15 cellular contexts compared by ENCODE assay signal in genomic region chr5:123503299-123503698, GRCh38. TPM values are rescaled to one million over a fixed set of nuclear protein-coding genes. Genes with fewer than 3 reads are reported as not detected.
DNase-seq lines count a peak whose midpoint lies in the region; ATAC-seq and TF ChIP-seq lines count a peak whose summit lies in the region.
"Had no signal": no experiment of that assay in that cellular context is flagged by ENCODE, and none has a peak within 500 bp of the region (broad histone marks: within the 10 kb centered on the region; RNA-seq: fewer than 3 reads in every experiment).

No MANE protein-coding gene starts in this region.

- no peak overlapping the region for H3K18ac ChIP-seq in neuronal stem cell (ENCODE audit: low read length)

- H3K4me3 Mint-ChIP-seq in activated T-cell treated with anti-CD3 and anti-CD28 coated beads, Interleukin-2, amount 50 U/mL, for 72 hours = peak overlapping the region in 1 of 2 donors; percentile 4
- H3K4me3 Mint-ChIP-seq in activated T-cell treated with anti-CD3 and anti-CD28 coated beads, Interleukin-2, amount 50 U/mL, for 24 hours = no peak overlapping the region
- H3K4me3 Mint-ChIP-seq: B cell; CD8-positive, alpha-beta T cell; H9 had no signal

- H3F3A ChIP-seq in GM23248 (ENCODE audit: insufficient read depth) = peaks cover 9% of the 10 kb centered on the region; the same call in 1 of the 2 replicates

- H3K9ac ChIP-seq in GM23248 (no peak overlapping the region), colonic mucosa (ENCODE audit: low read depth in 2 of 2, low read length in 2 of 2) (no peak overlapping the region), neuronal stem cell (ENCODE audit: low read depth, low read length, poor library complexity) (no peak overlapping the region)
- H3K9ac ChIP-seq: BLaER1 treated with 17β-estradiol and CSF1 and Interleukin-3, amounts not matched to agents 10 nM and 100 nM had no signal

- no peak for TF ChIP-seq CTCF in colonic mucosa (IDR thresholded peaks at IDR 0.05)

- in situ Hi-C loops in GM23248 (cut with MboI) = no loop called here

- H3K27me3 Mint-ChIP-seq in activated T-cell treated with anti-CD3 and anti-CD28 coated beads, Interleukin-2, amount 50 U/mL, for 72 hours (ENCODE audit: low read depth) = peaks cover 15% of the 10 kb centered on the region
- H3K27me3 Mint-ChIP-seq in activated T-cell treated with anti-CD3 and anti-CD28 coated beads, Interleukin-2, amount 50 U/mL, for 24 hours = peaks cover 12% of the 10 kb centered on the region

- H3K9me2 ChIP-seq in GM23248 (ENCODE audit: insufficient read depth) = 0 out of 2 replicates have a peak, but pooled peaks cover 5% of the 10 kb centered on the region

- no peak overlapping the region for H3K4ac ChIP-seq in neuronal stem cell (ENCODE audit: low read length)

- H3K9me3 ChIP-seq in GM23248 (ENCODE audit: low read depth) = no peaks in the 10 kb centered on the region
- no peaks in the 10 kb centered on the region for H3K9me3 ChIP-seq in colonic mucosa
- no peaks in the 10 kb centered on the region for H3K9me3 ChIP-seq in neuronal stem cell (replicated peaks in 1 of 2; ENCODE audit: control insufficient read depth in 2 of 2, insufficient read depth in 1 of 2, low read depth in 1 of 2, low read length in 2 of 2)
- H3K9me3 ChIP-seq: BLaER1 treated with 17β-estradiol and CSF1 and Interleukin-3, amounts not matched to agents 10 nM and 100 nM had no signal

- H2BK120ac ChIP-seq in neuronal stem cell (ENCODE audit: low read depth, low read length) = no peak overlapping the region

- H3K36me3 ChIP-seq in GM23248 (ENCODE audit: low read depth) = no peaks in the 10 kb centered on the region
- H3K36me3 ChIP-seq in colonic mucosa = no peaks in the 10 kb centered on the region
- no peaks in the 10 kb centered on the region for H3K36me3 ChIP-seq in neuronal stem cell (replicated peaks in 1 of 2; ENCODE audit: control insufficient read depth in 2 of 2, insufficient read depth in 2 of 2, low read length in 2 of 2)
- H3K36me3 ChIP-seq: BLaER1 treated with 17β-estradiol and CSF1 and Interleukin-3, amounts not matched to agents 10 nM and 100 nM had no signal

- no peak overlapping the region for H3K14ac ChIP-seq in neuronal stem cell (ENCODE audit: low read length)

- H3K4me3 ChIP-seq in GM23248 (no peak overlapping the region), colonic mucosa (no peak overlapping the region), neuronal stem cell (ENCODE audit: low read length in 2 of 2) (no peak overlapping the region)
- H3K4me3 ChIP-seq: BLaER1 treated with 17β-estradiol and CSF1 and Interleukin-3, amounts not matched to agents 10 nM and 100 nM had no signal

- H2AFZ ChIP-seq in GM23248 (0 out of 2 replicates have a peak overlapping the region, but pooled peaks have one; percentile 18), neuronal stem cell (ENCODE audit: low read length) (peak overlapping the region; percentile 25)

- H3K23ac ChIP-seq in neuronal stem cell (ENCODE audit: low read depth, low read length, poor library complexity) = no peak overlapping the region

- peaks cover 6% of the 10 kb centered on the region for H3K4me1 Mint-ChIP-seq in activated T-cell treated with anti-CD3 and anti-CD28 coated beads, Interleukin-2, amount 50 U/mL, for 72 hours (ENCODE audit: low read depth)
- peaks cover 3% of the 10 kb centered on the region for H3K4me1 Mint-ChIP-seq in activated T-cell treated with anti-CD3 and anti-CD28 coated beads, Interleukin-2, amount 50 U/mL, for 24 hours (ENCODE audit: low read depth)
- H3K4me1 Mint-ChIP-seq: B cell had no signal

- H3K79me1 ChIP-seq in neuronal stem cell (ENCODE audit: low read depth, low read length) = no peaks in the 10 kb centered on the region

- no peak overlapping the region for H2BK5ac ChIP-seq in neuronal stem cell (ENCODE audit: low read length)

- H3K27ac ChIP-seq in GM23248 (no peak overlapping the region), colonic mucosa (peak overlapping the region; percentile 1), neuronal stem cell (replicated peaks; ENCODE audit: low read length) (no peak overlapping the region)
- H3K27ac ChIP-seq: BLaER1 treated with 17β-estradiol and CSF1 and Interleukin-3, amounts not matched to agents 10 nM and 100 nM had no signal

- H3K9me3 Mint-ChIP-seq in activated T-cell treated with anti-CD3 and anti-CD28 coated beads, Interleukin-2, amount 50 U/mL, for 72 hours = no peaks in the 10 kb centered on the region
- H3K9me3 Mint-ChIP-seq in activated T-cell treated with anti-CD3 and anti-CD28 coated beads, Interleukin-2, amount 50 U/mL, for 24 hours = no peaks in the 10 kb centered on the region
- H3K9me3 Mint-ChIP-seq: CD8-positive, alpha-beta T cell; H9 had no signal

- intact Hi-C loops in colonic mucosa (cut with DNase I) = no loop called here

- H3K79me2 ChIP-seq in GM23248 (ENCODE audit: insufficient read depth) = no peaks in the 10 kb centered on the region

- peaks cover 21% of the 10 kb centered on the region for H3K4me1 ChIP-seq in GM23248 (ENCODE audit: insufficient read depth)
- H3K4me1 ChIP-seq in colonic mucosa = no peaks in the 10 kb centered on the region
- peaks cover 0 to 2% of the 10 kb centered on the region in 2 donors for H3K4me1 ChIP-seq in neuronal stem cell (ENCODE audit: control insufficient read depth in 2 of 2, insufficient read depth in 1 of 2, low read depth in 1 of 2, low read length in 2 of 2)

- no peaks in the 10 kb centered on the region for H3K36me3 Mint-ChIP-seq in activated T-cell treated with anti-CD3 and anti-CD28 coated beads, Interleukin-2, amount 50 U/mL, for 72 hours (ENCODE audit: insufficient read depth in 2 of 2)
- H3K36me3 Mint-ChIP-seq in activated T-cell treated with anti-CD3 and anti-CD28 coated beads, Interleukin-2, amount 50 U/mL, for 24 hours (ENCODE audit: low read depth) = no peaks in the 10 kb centered on the region
- H3K36me3 Mint-ChIP-seq: CD8-positive, alpha-beta T cell had no signal

- no peak overlapping the region for H4K8ac ChIP-seq in neuronal stem cell (ENCODE audit: low read depth, low read length)

- H4K91ac ChIP-seq in neuronal stem cell (ENCODE audit: low read depth, low read length, poor library complexity) = no peak overlapping the region

- DNase-seq in activated T-cell treated with anti-CD3 and anti-CD28 coated beads, Interleukin-2, amount 50 U/mL, for 72 hours = no peak
- DNase-seq in activated T-cell treated with anti-CD3 and anti-CD28 coated beads, Interleukin-2, amount 50 U/mL, for 24 hours = no peak
- DNase-seq in GM23248 = no peak
- no peak for DNase-seq in colonic mucosa
- no peak for DNase-seq in neuronal stem cell (ENCODE audit: low spot score)
- no peak for DNase-seq in retina
- DNase-seq: Calu3; CD8-positive, alpha-beta T cell; DMS79 treated with DMSO at 0.1 percent for 48 hours; GF-D8; H9; IMR-90 had no signal

- H3K27me3 ChIP-seq in GM23248 (replicated peaks; ENCODE audit: insufficient read depth) (no peaks in the 10 kb centered on the region), colonic mucosa (no peaks in the 10 kb centered on the region), neuronal stem cell (ENCODE audit: control insufficient read depth in 3 of 3, insufficient read depth in 3 of 3, low read depth in 1 of 3, low read length in 3 of 3) (no peaks in the 10 kb centered on the region)
- H3K27me3 ChIP-seq: BLaER1 treated with 17β-estradiol and CSF1 and Interleukin-3, amounts not matched to agents 10 nM and 100 nM had no signal

- no peak overlapping the region for H3K4me2 ChIP-seq in GM23248 (ENCODE audit: unreplicated experiment)
- H3K4me2 ChIP-seq in neuronal stem cell (ENCODE audit: insufficient read depth, low read length, poor library complexity, severe bottlenecking) = no peak overlapping the region
- H3K4me2 ChIP-seq: BLaER1 treated with 17β-estradiol and CSF1 and Interleukin-3, amounts not matched to agents 10 nM and 100 nM had no signal

- H4K20me1 ChIP-seq in GM23248 (ENCODE audit: insufficient read depth) = no peaks in the 10 kb centered on the region
- H4K20me1 ChIP-seq: BLaER1 treated with 17β-estradiol and CSF1 and Interleukin-3, amounts not matched to agents 10 nM and 100 nM had no signal

- ATAC-seq in activated T-cell treated with anti-CD3 and anti-CD28 coated beads, Interleukin-2, amount 50 U/mL, for 72 hours (replicated peaks in 1 of 2) = peak in 1 of 2 donors; percentile 25
- no peak for ATAC-seq in GM18517 (IDR thresholded peaks at IDR 0.05; ENCODE audit: unreplicated experiment)
- ATAC-seq: CD8-positive, alpha-beta T cell had no signal

- no peak overlapping the region for H2AK5ac ChIP-seq in neuronal stem cell (ENCODE audit: low read depth, low read length)

- H2BK15ac ChIP-seq in neuronal stem cell (ENCODE audit: low read length) = no peak overlapping the region

- peak overlapping the region; percentile 0 for H3K27ac Mint-ChIP-seq in activated T-cell treated with anti-CD3 and anti-CD28 coated beads, Interleukin-2, amount 50 U/mL, for 72 hours
- no peak overlapping the region for H3K27ac Mint-ChIP-seq in activated T-cell treated with anti-CD3 and anti-CD28 coated beads, Interleukin-2, amount 50 U/mL, for 24 hours
- H3K27ac Mint-ChIP-seq: B cell; CD8-positive, alpha-beta T cell; H9 had no signal

- H2BK12ac ChIP-seq in neuronal stem cell (ENCODE audit: low read length) = no peak overlapping the region

RNA-seq across cellular contexts. Expression of gene CSNK1G3, which starts 8.7 kb away (rescaled TPM):
- total RNA-seq in activated T-cell treated with anti-CD3 and anti-CD28 coated beads, Interleukin-2, amount 50 U/mL, for 72 hours = 10 to 100 TPM; 56.2 to 58.5 TPM
- total RNA-seq in GM23248 (2014; rRNA removed; shearing (Covaris generic)) = 63.2 and 79.9 TPM in 2 replicates
- polyA plus RNA-seq in GM23248 (2016; fragmentation: Nextera tagmentation; extraction: Ambion mirVana) = 29.5 and 37.4 TPM in 2 replicates
- total RNA-seq in colonic mucosa = 10 to 100 TPM; 55.5 to 78.3 TPM
- polyA plus RNA-seq in neuronal stem cell (2013, experiment 1 of 2) = 29.5 TPM
- polyA plus RNA-seq in neuronal stem cell (2013, experiment 2 of 2) = 32.6 TPM
